Comparison of ENCODE assay signal across 26 cellular contexts in the genomic region with DNA sequence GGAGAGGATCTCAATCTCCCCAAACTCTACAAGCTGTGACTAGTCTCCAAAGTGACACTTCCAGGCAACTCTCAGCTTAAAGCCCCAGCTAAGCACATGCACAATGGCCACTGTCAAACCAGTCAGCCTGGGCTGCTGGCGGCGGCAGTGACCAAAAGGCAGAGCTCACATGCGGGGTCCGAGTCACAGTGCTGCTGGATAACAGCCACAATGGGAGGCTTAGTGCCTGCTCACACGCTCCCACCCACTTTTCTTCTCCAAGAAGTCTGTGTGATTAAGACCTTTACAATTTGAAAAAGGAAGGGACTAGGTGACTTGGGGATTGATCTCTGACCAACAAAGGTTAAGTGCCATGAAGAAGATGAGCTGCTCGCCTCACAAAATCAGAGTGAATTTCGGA. TPM values are rescaled to one million over a fixed set of nuclear protein-coding genes. Genes with fewer than 3 reads are reported as not detected.
DNase-seq lines count a peak whose midpoint lies in the region; ATAC-seq lines count a peak whose summit lies in the region.
"Had no signal": no experiment of that assay in that cellular context is flagged by ENCODE, and none has a peak within 500 bp of the region (broad histone marks: within the 10 kb centered on the region; RNA-seq: fewer than 3 reads in every experiment).

No MANE protein-coding gene starts in this region.

- H3K4me1 ChIP-seq in HUES48 (ENCODE audit: control insufficient read depth, insufficient read depth, low read length): peaks cover 37% of the 10 kb centered on the region
- peaks cover 50% of the 10 kb centered on the region for H3K4me1 ChIP-seq in ectodermal cell (ENCODE audit: control insufficient read depth, insufficient read depth, low read length)
- H3K4me1 ChIP-seq in mesenchymal stem cell (ENCODE audit: control insufficient read depth, insufficient read depth, low read depth, low read length): peaks cover 38% of the 10 kb centered on the region

- no peak overlapping the region for H3K23ac ChIP-seq in mesenchymal stem cell (ENCODE audit: low read length in 2 of 2)

- no peak overlapping the region for H3K27ac Mint-ChIP-seq in activated naive CD8-positive, alpha-beta T cell treated with anti-CD3 and anti-CD28 coated beads, Interleukin-2, amount 50 U/mL, for 24 hours
- H3K27ac Mint-ChIP-seq: activated naive CD8-positive, alpha-beta T cell treated with anti-CD3 and anti-CD28 coated beads, Interleukin-2, amount 10 ng/mL, durations not matched to agents 7 days and 5 days; activated T-helper 2 cell treated with anti-CD3 and anti-CD28 coated beads, Interferon-gamma antibody, Interleukin-2, Interleukin-4, amounts not matched to agents 10 μg/mL and 5 μg/mL and 100 μg/mL, durations not matched to agents 14 hours and 24 hours and 36 hours; CD14-positive monocyte had no signal

- H3K27me3 ChIP-seq in HUES48 (ENCODE audit: control insufficient read depth, insufficient read depth, low read length) (peaks cover 45% of the 10 kb centered on the region), ectodermal cell (ENCODE audit: control insufficient read depth, insufficient read depth, low read length, poor library complexity, severe bottlenecking) (peaks cover 8% of the 10 kb centered on the region), mesenchymal stem cell (ENCODE audit: control insufficient read depth in 1 of 2, insufficient read depth in 1 of 2, low read length in 2 of 2) (peaks cover 0 to 17% of the 10 kb centered on the region in 2 experiments)
- H3K27me3 ChIP-seq: colonic mucosa, foreskin keratinocyte had no signal

- H2BK12ac ChIP-seq in mesenchymal stem cell (ENCODE audit: low read length in 2 of 2): no peak overlapping the region

- peaks cover 2% of the 10 kb centered on the region for H3K27me3 Mint-ChIP-seq in activated naive CD8-positive, alpha-beta T cell treated with anti-CD3 and anti-CD28 coated beads, Interleukin-2, amount 50 U/mL, for 24 hours
- H3K27me3 Mint-ChIP-seq: activated naive CD8-positive, alpha-beta T cell treated with anti-CD3 and anti-CD28 coated beads, Interleukin-2, amount 10 ng/mL, durations not matched to agents 7 days and 5 days had no signal

- no peak overlapping the region for H3K18ac ChIP-seq in mesenchymal stem cell (ENCODE audit: low read depth in 1 of 2, low read length in 2 of 2)

- H3K4ac ChIP-seq in mesenchymal stem cell (ENCODE audit: low read depth in 1 of 2, low read length in 2 of 2): no peak overlapping the region

- H2AK5ac ChIP-seq in mesenchymal stem cell (ENCODE audit: low read length, severe bottlenecking): no peak overlapping the region

- H3K4me3 ChIP-seq in HUES48 (ENCODE audit: low read depth, low read length) (no peak overlapping the region), ectodermal cell (ENCODE audit: insufficient read depth, low read depth, low read length) (no peak overlapping the region), mesenchymal stem cell (ENCODE audit: insufficient read depth in 1 of 2, low read depth in 1 of 2, low read length in 2 of 2) (no peak overlapping the region)
- H3K4me3 ChIP-seq: colonic mucosa, GM12878, lung had no signal

- H4K91ac ChIP-seq in mesenchymal stem cell (ENCODE audit: low read length): no peak overlapping the region

- DNase-seq in AG08395 (ENCODE audit: low spot score) (peak; percentile 26), mesenchymal stem cell (no peak), SKM-1 treated with dmso at 0.1 percent for 144 hours (lab: John Stamatoyannopoulos, UW; ENCODE audit: unreplicated experiment) (no peak)
- no peak for DNase-seq in activated CD4-positive, alpha-beta T cell treated with anti-CD3 and anti-CD28 coated beads for 4 hours
- no peak for DNase-seq in activated naive CD8-positive, alpha-beta T cell treated with anti-CD3 and anti-CD28 coated beads, Interleukin-2, amount 50 U/mL, for 24 hours
- DNase-seq: ACHN; activated CD4-positive, alpha-beta T cell treated with anti-CD3 and anti-CD28 coated beads for 48 hours; activated naive CD8-positive, alpha-beta T cell treated with anti-CD3 and anti-CD28 coated beads, Interleukin-2, amount 10 ng/mL, durations not matched to agents 7 days and 5 days; colonic mucosa; foreskin keratinocyte; hypothalamus; islet precursor cell; NCI-H1436; NCI-H524 treated with DMSO at 0.1 percent for 48 hours; nucleus accumbens; right cardiac atrium; SHP77; stimulated activated CD4-positive, alpha-beta T cell treated with anti-CD3 and anti-CD28 coated beads, Interleukin-15, amount 100 ng/mL, for 24 hours had no signal

- H4K8ac ChIP-seq in mesenchymal stem cell (ENCODE audit: low read length): no peak overlapping the region

- peaks cover 10% of the 10 kb centered on the region for H3K79me1 ChIP-seq in mesenchymal stem cell (replicated peaks; ENCODE audit: low read length, poor library complexity, severe bottlenecking)

- H2BK15ac ChIP-seq in mesenchymal stem cell (ENCODE audit: low read depth, poor library complexity, severe bottlenecking): no peak overlapping the region

- no peaks in the 10 kb centered on the region for H3K9me3 ChIP-seq in HUES48 (ENCODE audit: control insufficient read depth, insufficient read depth, low read length)
- no peaks in the 10 kb centered on the region for H3K9me3 ChIP-seq in ectodermal cell (ENCODE audit: control insufficient read depth, low read length)
- no peaks in the 10 kb centered on the region for H3K9me3 ChIP-seq in mesenchymal stem cell (ENCODE audit: control insufficient read depth, low read length)
- H3K9me3 ChIP-seq: colonic mucosa had no signal

- 39 to 43% methylated on average over 7 of the region's 7 CpGs for WGBS in ectodermal cell, 2 experiments
- 78% methylated on average over 6 of the region's 7 CpGs for WGBS in mesenchymal stem cell

- H3K36me3 ChIP-seq in HUES48 (ENCODE audit: control insufficient read depth, insufficient read depth, low read length) (no peaks in the 10 kb centered on the region), ectodermal cell (ENCODE audit: control insufficient read depth, insufficient read depth, low read length) (no peaks in the 10 kb centered on the region), mesenchymal stem cell (ENCODE audit: control insufficient read depth in 1 of 2, insufficient read depth in 2 of 2, low read depth in 1 of 2, low read length in 2 of 2) (peaks cover 0 to 50% of the 10 kb centered on the region in 2 experiments)
- H3K36me3 ChIP-seq: colonic mucosa had no signal

- H3K9me3 Mint-ChIP-seq in activated naive CD8-positive, alpha-beta T cell treated with anti-CD3 and anti-CD28 coated beads, Interleukin-2, amount 50 U/mL, for 24 hours: no peaks in the 10 kb centered on the region
- H3K9me3 Mint-ChIP-seq: activated naive CD8-positive, alpha-beta T cell treated with anti-CD3 and anti-CD28 coated beads, Interleukin-2, amount 10 ng/mL, durations not matched to agents 7 days and 5 days; activated T-helper 2 cell treated with anti-CD3 and anti-CD28 coated beads, Interferon-gamma antibody, Interleukin-2, Interleukin-4, amounts not matched to agents 10 μg/mL and 5 μg/mL and 100 μg/mL, durations not matched to agents 14 hours and 24 hours and 36 hours; brain had no signal

- H3K4me3 Mint-ChIP-seq in activated naive CD8-positive, alpha-beta T cell treated with anti-CD3 and anti-CD28 coated beads, Interleukin-2, amount 50 U/mL, for 24 hours: no peak overlapping the region
- H3K4me3 Mint-ChIP-seq: activated naive CD8-positive, alpha-beta T cell treated with anti-CD3 and anti-CD28 coated beads, Interleukin-2, amount 10 ng/mL, durations not matched to agents 7 days and 5 days; brain; CD14-positive monocyte had no signal

- H3K4me1 Mint-ChIP-seq in activated naive CD8-positive, alpha-beta T cell treated with anti-CD3 and anti-CD28 coated beads, Interleukin-2, amount 50 U/mL, for 24 hours: no peaks in the 10 kb centered on the region
- H3K4me1 Mint-ChIP-seq: activated naive CD8-positive, alpha-beta T cell treated with anti-CD3 and anti-CD28 coated beads, Interleukin-2, amount 10 ng/mL, durations not matched to agents 7 days and 5 days had no signal

- H2BK5ac ChIP-seq in mesenchymal stem cell (ENCODE audit: low read depth, low read length, poor library complexity, severe bottlenecking): no peak overlapping the region

- no peaks in the 10 kb centered on the region for H3K36me3 Mint-ChIP-seq in activated naive CD8-positive, alpha-beta T cell treated with anti-CD3 and anti-CD28 coated beads, Interleukin-2, amount 50 U/mL, for 24 hours (ENCODE audit: low read depth)
- H3K36me3 Mint-ChIP-seq: activated naive CD8-positive, alpha-beta T cell treated with anti-CD3 and anti-CD28 coated beads, Interleukin-2, amount 10 ng/mL, durations not matched to agents 7 days and 5 days; brain; CD14-positive monocyte had no signal

- H3K9ac ChIP-seq in HUES48 (ENCODE audit: low read depth, low read length) (no peak overlapping the region), mesenchymal stem cell (ENCODE audit: low read length) (no peak overlapping the region)

- H3K4me2 ChIP-seq in mesenchymal stem cell (ENCODE audit: low read length, poor library complexity, severe bottlenecking): no peak overlapping the region

- no peak overlapping the region for H2BK120ac ChIP-seq in mesenchymal stem cell (ENCODE audit: low read depth, low read length)

- H3K27ac ChIP-seq in HUES48 (ENCODE audit: low read depth, low read length) (peak overlapping the region; percentile 34), ectodermal cell (ENCODE audit: insufficient read depth, low read depth, low read length, poor library complexity, severe bottlenecking) (peak overlapping the region; percentile 64), mesenchymal stem cell (ENCODE audit: low read length, poor library complexity, severe bottlenecking) (no peak overlapping the region)
- H3K27ac ChIP-seq: colonic mucosa, foreskin keratinocyte had no signal

- no peak for ATAC-seq in activated naive CD8-positive, alpha-beta T cell treated with anti-CD3 and anti-CD28 coated beads, Interleukin-2, amount 50 U/mL, for 24 hours
- ATAC-seq in GM19455 (IDR thresholded peaks at IDR 0.05; ENCODE audit: unreplicated experiment): no peak
- ATAC-seq: GM12878, right cardiac atrium had no signal

- H2AFZ ChIP-seq in mesenchymal stem cell (ENCODE audit: low read depth, low read length): peak overlapping the region; percentile 7

- no peak overlapping the region for H3K14ac ChIP-seq in mesenchymal stem cell (ENCODE audit: low read length in 2 of 2)

RNA-seq across cellular contexts. Expression of a gene that starts 16.8 kb away (rescaled TPM):
- 3.4 TPM for polyA plus RNA-seq in ectodermal cell (2013, experiment 1 of 4)
- polyA plus RNA-seq in ectodermal cell (2013, experiment 2 of 4): 3.1 TPM
- polyA plus RNA-seq in ectodermal cell (2013, experiment 3 of 4): 2.2 TPM
- 2.9 TPM for polyA plus RNA-seq in ectodermal cell (2013, experiment 4 of 4)
- polyA plus RNA-seq in mesenchymal stem cell (2013, experiment 1 of 2): not detected
- not detected for polyA plus RNA-seq in mesenchymal stem cell (2013, experiment 2 of 2)
- polyA plus RNA-seq: GM12878 had no signal
